In the genomic region with DNA sequence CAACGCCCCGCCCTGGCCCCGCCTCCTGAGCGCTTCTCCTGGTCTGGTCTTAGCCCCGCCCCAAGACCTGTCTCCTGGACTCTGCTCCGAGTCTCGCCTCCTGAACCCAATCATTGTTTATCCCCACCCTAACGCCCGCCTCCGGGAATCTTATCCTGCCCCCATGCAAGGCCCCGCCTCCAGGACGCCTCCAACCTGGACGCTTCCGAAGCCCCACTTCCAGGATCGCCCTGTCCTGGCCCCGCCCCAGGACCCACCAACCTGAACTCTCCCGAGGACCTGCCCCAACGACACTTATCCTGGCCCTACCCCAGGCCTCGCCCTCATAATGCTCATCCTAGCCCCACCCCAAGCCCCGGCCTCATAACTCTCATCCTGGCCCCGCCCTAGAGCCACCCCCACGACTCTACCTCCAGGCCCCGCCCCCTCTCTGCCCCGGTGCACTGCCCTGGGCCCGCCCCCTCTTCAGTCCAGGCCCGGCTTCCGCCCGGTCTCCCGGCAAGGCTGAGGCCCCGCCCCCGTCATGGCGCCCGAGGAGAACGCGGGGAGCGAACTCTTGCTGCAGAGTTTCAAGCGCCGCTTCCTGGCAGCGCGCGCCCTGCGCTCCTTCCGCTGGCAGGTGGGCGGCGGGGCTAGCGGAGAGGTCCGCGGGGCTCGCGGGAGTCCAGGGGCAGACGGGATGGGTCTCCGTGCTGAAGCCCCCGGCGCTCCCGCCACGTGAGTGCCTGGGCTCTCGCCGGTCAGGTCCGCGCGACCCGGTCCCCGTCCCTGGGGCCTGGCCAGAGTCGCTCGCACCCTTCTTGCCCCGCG, we compare ENCODE assay signal across 8 cellular contexts. TPM values are rescaled to one million over a fixed set of nuclear protein-coding genes. Genes with fewer than 3 reads are reported as not detected.
DNase-seq lines count a peak whose midpoint lies in the region; ATAC-seq, FAIRE-seq and TF ChIP-seq lines count a peak whose summit lies in the region.

No MANE protein-coding gene starts in this region.

- no peaks in the 10 kb centered on the region for H3K27me3 Mint-ChIP-seq in activated CD4-positive, alpha-beta T cell treated with anti-CD3 and anti-CD28 coated beads, Interleukin-2, amount 10 ng/mL, durations not matched to agents 24 days and 14 days

- ATAC-seq in HG03442 (IDR thresholded peaks at IDR 0.05; ENCODE audit: unreplicated experiment) (peak; percentile 95), left lung (peak; percentile 99)

- peak overlapping the region in 1 of 2 donors; percentile 64 for H3K27ac ChIP-seq in left lung

- peak overlapping the region; percentile 91 for H3K27ac Mint-ChIP-seq in activated CD4-positive, alpha-beta T cell treated with anti-CD3 and anti-CD28 coated beads, Interleukin-2, amount 10 ng/mL, durations not matched to agents 24 days and 14 days

- FAIRE-seq in GM19239 (lab: Jason Lieb, UNC) = peak; percentile 97

- H3K4me3 ChIP-seq in BE2C (ENCODE audit: low read depth, low read length) = peak overlapping the region; percentile 78
- H3K4me3 ChIP-seq in left lung = peak overlapping the region; percentile 43 to 55

- no peaks in the 10 kb centered on the region for H3K9me3 ChIP-seq in BE2C
- no peaks in the 10 kb centered on the region for H3K9me3 ChIP-seq in left lung

- peaks cover 7% of the 10 kb centered on the region for H3K4me1 ChIP-seq in BE2C
- H3K4me1 ChIP-seq in left lung = peaks cover 0 to 4% of the 10 kb centered on the region in 2 donors

- TF ChIP-seq CTCF in BE2C (IDR thresholded peaks at IDR 0.05; ENCODE audit: low read depth, low read length) (no peak), left lung (IDR thresholded peaks at IDR 0.05) (no peak)

- intact Hi-C loops in activated CD4-positive, alpha-beta T cell treated with anti-CD3 and anti-CD28 coated beads, Interleukin-2, amount 10 ng/mL, durations not matched to agents 24 days and 14 days (cut with micrococcal nuclease) = loop anchor here (1.0 to 10.0 kb wide), 5 partner anchors 26 to 648 kb away; partner anchors contain the start of genes CLPB, DHCR7, LRRC51 and NUMA1
- intact Hi-C loops in left lung (cut with DNase I) = no loop called here

- DNase-seq in BE2C (peak; percentile 100), GM19239 (ENCODE audit: insufficient read length, low spot score) (peak; percentile 76), NCI-H526 (lab: John Stamatoyannopoulos, UW) (peak; percentile 98 to 99), dedifferentiated amniotic fluid mesenchymal stem cell (ENCODE audit: extremely low spot score) (peak; percentile 95), left lung (peak; percentile 99 to 100)
- DNase-seq in activated CD4-positive, alpha-beta T cell treated with anti-CD3 and anti-CD28 coated beads, Interleukin-2, amount 10 ng/mL, durations not matched to agents 24 days and 14 days = peak; percentile 99
- peak; percentile 99 for DNase-seq in stimulated activated CD4-positive, alpha-beta T cell treated with anti-CD3 and anti-CD28 coated beads, Interleukin-2, amount 100 ng/mL, for 4 hours (ENCODE audit: low read depth)

- H3K27me3 ChIP-seq in BE2C (no peaks in the 10 kb centered on the region), left lung (no peaks in the 10 kb centered on the region)

- no peaks in the 10 kb centered on the region for H3K36me3 ChIP-seq in BE2C
- H3K36me3 ChIP-seq in left lung = no peaks in the 10 kb centered on the region

- peaks cover 1% of the 10 kb centered on the region for H3K36me3 Mint-ChIP-seq in activated CD4-positive, alpha-beta T cell treated with anti-CD3 and anti-CD28 coated beads, Interleukin-2, amount 10 ng/mL, durations not matched to agents 24 days and 14 days (ENCODE audit: low read depth)

- H3K4me1 Mint-ChIP-seq in activated CD4-positive, alpha-beta T cell treated with anti-CD3 and anti-CD28 coated beads, Interleukin-2, amount 10 ng/mL, durations not matched to agents 24 days and 14 days = peaks cover 16% of the 10 kb centered on the region

- peak overlapping the region; percentile 91 for H3K4me3 Mint-ChIP-seq in activated CD4-positive, alpha-beta T cell treated with anti-CD3 and anti-CD28 coated beads, Interleukin-2, amount 10 ng/mL, durations not matched to agents 24 days and 14 days

- H3K9me3 Mint-ChIP-seq in activated CD4-positive, alpha-beta T cell treated with anti-CD3 and anti-CD28 coated beads, Interleukin-2, amount 10 ng/mL, durations not matched to agents 24 days and 14 days = no peaks in the 10 kb centered on the region

RNA-seq across cellular contexts. Expression of gene DEFB108B, which starts 45.8 kb away (rescaled TPM):
- polyA plus RNA-seq in BE2C (2012; ENCODE audit: insufficient read depth, insufficient read length, low read depth) = not detected
- not detected in 2 replicates for total RNA-seq in activated CD4-positive, alpha-beta T cell treated with anti-CD3 and anti-CD28 coated beads, Interleukin-2, amount 10 ng/mL, durations not matched to agents 24 days and 14 days
- total RNA-seq in left lung = not detected
